Comparison of ENCODE assay signal across 17 cellular contexts in the genomic region with DNA sequence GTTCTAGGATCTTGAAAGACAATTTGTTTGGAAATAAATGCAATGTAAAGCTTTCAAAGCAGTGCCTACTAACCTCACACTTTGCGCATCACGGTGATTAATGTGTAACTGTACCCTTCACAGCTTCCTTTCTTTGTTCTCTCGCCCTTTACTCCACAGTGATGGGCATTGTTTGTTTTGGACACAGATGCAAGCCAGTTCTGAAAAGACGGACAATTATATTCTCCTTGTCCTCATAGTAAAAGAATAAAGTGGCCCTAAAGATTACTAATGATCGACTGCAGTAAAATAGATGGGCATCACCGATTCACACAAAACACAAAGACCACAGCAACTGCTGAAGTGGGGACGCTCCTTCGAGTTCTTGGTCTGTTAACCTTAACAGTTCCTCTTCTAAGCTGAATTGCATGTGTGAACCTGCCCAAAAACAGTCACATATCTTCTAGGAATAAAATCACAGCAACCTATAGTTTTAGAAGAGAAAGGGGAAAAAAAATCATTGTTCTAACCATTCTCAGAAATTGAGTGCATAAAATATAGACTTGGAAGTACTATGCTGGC. TPM values are rescaled to one million over a fixed set of nuclear protein-coding genes. Genes with fewer than 3 reads are reported as not detected.
DNase-seq lines count a peak whose midpoint lies in the region; TF ChIP-seq lines count a peak whose summit lies in the region.
"Had no signal": no experiment of that assay in that cellular context is flagged by ENCODE, and none has a peak within 500 bp of the region (broad histone marks: within the 10 kb centered on the region; RNA-seq: fewer than 3 reads in every experiment).

No MANE protein-coding gene starts in this region.

- H3F3A ChIP-seq in smooth muscle cell (ENCODE audit: low read depth): no peaks in the 10 kb centered on the region

- H3K9me3 ChIP-seq in hepatocyte (ENCODE audit: low read depth) (no peaks in the 10 kb centered on the region), smooth muscle cell (replicated peaks; ENCODE audit: low read depth) (no peaks in the 10 kb centered on the region), SJCRH30 (replicated peaks) (no peaks in the 10 kb centered on the region)
- H3K9me3 ChIP-seq: left lung, stomach had no signal

- H2AFZ ChIP-seq in hepatocyte: no peak overlapping the region
- peak overlapping the region; percentile 7 for H2AFZ ChIP-seq in smooth muscle cell (ENCODE audit: low read depth)

- H3K36me3 ChIP-seq in hepatocyte (replicated peaks; ENCODE audit: insufficient read depth, low read depth): no peaks in the 10 kb centered on the region
- no peaks in the 10 kb centered on the region for H3K36me3 ChIP-seq in smooth muscle cell (ENCODE audit: low read depth)
- H3K36me3 ChIP-seq in SJCRH30: no peaks in the 10 kb centered on the region
- H3K36me3 ChIP-seq: left lung, stomach had no signal

- H3K4me3 ChIP-seq in hepatocyte: no peak overlapping the region
- no peak overlapping the region for H3K4me3 ChIP-seq in smooth muscle cell
- no peak overlapping the region for H3K4me3 ChIP-seq in SJCRH30
- H3K4me3 ChIP-seq: left lung, stomach had no signal

- H4K20me1 ChIP-seq in hepatocyte (ENCODE audit: insufficient read depth, poor library complexity, severe bottlenecking): no peaks in the 10 kb centered on the region
- H4K20me1 ChIP-seq in smooth muscle cell (ENCODE audit: low read depth): no peaks in the 10 kb centered on the region

- WGBS in hepatocyte (ENCODE audit: low lambda C conversion rate, missing lambda C conversion rate): 86% methylated on average over 8 of the region's 8 CpGs
- 93% methylated on average over 8 of the region's 8 CpGs for WGBS in smooth muscle cell (ENCODE audit: low lambda C conversion rate)

- no peaks in the 10 kb centered on the region for H3K9me2 ChIP-seq in hepatocyte (replicated peaks; ENCODE audit: insufficient read depth)

- H3K4me1 ChIP-seq in hepatocyte (ENCODE audit: insufficient read depth) (peaks cover 11% of the 10 kb centered on the region), smooth muscle cell (ENCODE audit: low read depth) (peaks cover 10% of the 10 kb centered on the region), SJCRH30 (no peaks in the 10 kb centered on the region)
- H3K4me1 ChIP-seq: foreskin keratinocyte had no signal

- H3K4me2 ChIP-seq in hepatocyte (no peak overlapping the region), smooth muscle cell (peak overlapping the region; percentile 70)

- H3K27me3 ChIP-seq in hepatocyte: no peaks in the 10 kb centered on the region
- peaks cover 26% of the 10 kb centered on the region for H3K27me3 ChIP-seq in smooth muscle cell (ENCODE audit: low read depth)
- H3K27me3 ChIP-seq in SJCRH30: no peaks in the 10 kb centered on the region
- H3K27me3 ChIP-seq: foreskin keratinocyte, left lung, stomach had no signal

- TF ChIP-seq CTCF in hepatocyte (IDR thresholded peaks at IDR 0.05; ENCODE audit: poor library complexity) (no peak), smooth muscle cell (IDR thresholded peaks at IDR 0.05; ENCODE audit: borderline replicate concordance, insufficient read depth, poor library complexity, severe bottlenecking) (no peak)

- peak overlapping the region; percentile 33 for H3K27ac ChIP-seq in hepatocyte
- H3K27ac ChIP-seq in smooth muscle cell (ENCODE audit: low read depth): no peak overlapping the region
- no peak overlapping the region for H3K27ac ChIP-seq in SJCRH30
- H3K27ac ChIP-seq: foreskin keratinocyte had no signal

- DNase-seq in DMS53 (lab: John Stamatoyannopoulos, UW) (peak; percentile 71), NCI-H69 (lab: John Stamatoyannopoulos, UW) (peak; percentile 99), hepatocyte (ENCODE audit: low spot score) (no peak), smooth muscle cell (lab: John Stamatoyannopoulos, UW; ENCODE audit: unreplicated experiment) (no peak), SJCRH30 (no peak), retina (no peak), RKO (ENCODE audit: low spot score) (no peak), cerebellum (ENCODE audit: low spot score) (no peak)
- DNase-seq: activated CD4-positive, alpha-beta T cell treated with anti-CD3 and anti-CD28 coated beads, Interleukin-2, amount 50 U/mL, for 48 hours; activated naive CD4-positive, alpha-beta T cell treated with Interleukin-2 at 50 U/mL for 16 hours; left lung; NCI-H146; NCI-H2227 treated with DMSO at 0.1 percent for 48 hours; stimulated activated CD4-positive, alpha-beta T cell treated with anti-CD3 and anti-CD28 coated beads, Interleukin-2, amount 100 ng/mL, for 24 hours; stomach had no signal

- H3K79me2 ChIP-seq in hepatocyte (peaks cover 9% of the 10 kb centered on the region), smooth muscle cell (ENCODE audit: low read depth) (no peaks in the 10 kb centered on the region)

- H3K9ac ChIP-seq in smooth muscle cell (ENCODE audit: low read depth): no peak overlapping the region

RNA-seq across cellular contexts. Expression of gene L3MBTL4, which starts 7.7 kb away (rescaled TPM):
- total RNA-seq in hepatocyte: 7.6 and 14.1 TPM in 2 replicates
- 4.1 and 4.8 TPM in 2 replicates for polyA plus RNA-seq in hepatocyte
- total RNA-seq in smooth muscle cell: 0.09 and 3.4 TPM in 2 replicates
- 0.25 TPM in 1 of 2 replicates, not detected in the other for polyA plus RNA-seq in smooth muscle cell
- total RNA-seq in SJCRH30 (2014; rRNA removed; shearing (Covaris generic)): not detected in 2 replicates
- 2.9 TPM for total RNA-seq in cerebellum
- total RNA-seq: LHCN-M2 had no signal

Comparison
In these comparisons a context has a peak if more than half of its experiments do, and no peak if none do; other contexts are left out.
1. DNase-seq: peak in DMS53 (single experiment) and NCI-H69 (single experiment); none in hepatocyte (single experiment), smooth muscle cell (single experiment), SJCRH30 (0 of 2), retina (single experiment), RKO (single experiment) and cerebellum (single experiment).